In genomic region chr3:45571969-45572368, GRCh38 we compare ENCODE assay signal across 28 cellular contexts. TPM values are rescaled to one million over a fixed set of nuclear protein-coding genes. Genes with fewer than 3 reads are reported as not detected.
A peak's percentile ranks its signal among the peaks of the same experiment; 100 is the strongest.
DNase-seq lines count a peak whose midpoint lies in the region; ATAC-seq and TF ChIP-seq lines count a peak whose summit lies in the region.
"Had no signal": no experiment of that assay in that cellular context is flagged by ENCODE, and none has a peak within 500 bp of the region (broad histone marks: within the 10 kb centered on the region; RNA-seq: fewer than 3 reads in every experiment).

No MANE protein-coding gene starts in this region.

- no peak for DNase-seq in Right ventricle myocardium superior
- DNase-seq in Right ventricle myocardium inferior (ENCODE audit: missing footprints) = no peak
- DNase-seq in SW480 (ENCODE audit: low spot score) = peak; percentile 68
- DNase-seq in endodermal cell = no peak
- peak; percentile 10 for DNase-seq in sigmoid colon
- DNase-seq in ascending aorta (ENCODE audit: low spot score in 2 of 2) = no peak
- no peak for DNase-seq in osteocyte (ENCODE audit: extremely low spot score, unreplicated experiment)
- DNase-seq: activated CD4-positive, CD25-positive, alpha-beta regulatory T cell; activated CD8-positive, alpha-beta T cell treated with anti-CD3 and anti-CD28 coated beads for 36 hours; anterior cingulate cortex; CD8-positive, alpha-beta T cell; DMS 273 treated with DMSO at 0.1 percent for 48 hours; dorsolateral prefrontal cortex; H7; natural killer cell; NCI-H1417 treated with DMSO at 0.1 percent for 48 hours; NCI-H2081; NCI-H446; NCI-H82; retina; spleen; stimulated activated CD4-positive, alpha-beta T cell treated with anti-CD3 and anti-CD28 coated beads, Interleukin-2, amount 100 ng/mL, for 48 hours; upper lobe of right lung had no signal

- H3K9me3 Mint-ChIP-seq in endodermal cell = peaks cover 19% of the 10 kb centered on the region
- peaks cover 4% of the 10 kb centered on the region for H3K9me3 Mint-ChIP-seq in osteocyte (ENCODE audit: unreplicated experiment)
- H3K9me3 Mint-ChIP-seq: activated CD8-positive, alpha-beta T cell treated with anti-CD3 and anti-CD28 coated beads for 36 hours; CD8-positive, alpha-beta T cell; central memory CD8-positive, alpha-beta T cell; natural killer cell had no signal

- WGBS in endodermal cell (ENCODE audit: insufficient coverage in 1 of 2, insufficient read length in 1 of 2), 2 experiments = 88 to 91% methylated on average over 5 to 6 of the region's 6 CpGs
- WGBS in sigmoid colon, 2 donors = 57 to 72% methylated on average over 6 of the region's 6 CpGs

- TF ChIP-seq CTCF in endodermal cell (conservative IDR thresholded peaks at IDR 0.05) (no peak), sigmoid colon (IDR thresholded peaks at IDR 0.05) (no peak), ascending aorta (IDR thresholded peaks at IDR 0.05) (no peak), osteocyte (IDR thresholded peaks at IDR 0.05) (no peak)

- no peak overlapping the region for H3K4me3 Mint-ChIP-seq in endodermal cell
- no peak overlapping the region for H3K4me3 Mint-ChIP-seq in osteocyte (ENCODE audit: unreplicated experiment)
- H3K4me3 Mint-ChIP-seq: activated CD8-positive, alpha-beta T cell treated with anti-CD3 and anti-CD28 coated beads for 36 hours; activated naive CD8-positive, alpha-beta T cell; CD8-positive, alpha-beta T cell; central memory CD8-positive, alpha-beta T cell; natural killer cell had no signal

- H3K4me3 ChIP-seq in endodermal cell (ENCODE audit: low read length) = no peak overlapping the region
- H3K4me3 ChIP-seq in sigmoid colon = no peak overlapping the region
- H3K4me3 ChIP-seq in ascending aorta = no peak overlapping the region
- H3K4me3 ChIP-seq: dorsolateral prefrontal cortex, gastroesophageal sphincter, hepatocyte, spleen, upper lobe of right lung had no signal

- ATAC-seq in Right ventricle myocardium superior (ENCODE audit: poor library complexity) (peak; percentile 11), Right ventricle myocardium inferior (no peak), HG03354 (IDR thresholded peaks at IDR 0.05; ENCODE audit: poor library complexity, severe bottlenecking, unreplicated experiment) (no peak)
- ATAC-seq: activated CD8-positive, alpha-beta T cell treated with anti-CD3 and anti-CD28 coated beads for 36 hours; CD8-positive, alpha-beta T cell; gastroesophageal sphincter; natural killer cell; upper lobe of right lung had no signal

- H3K27ac Mint-ChIP-seq in endodermal cell = peak overlapping the region; percentile 14
- no peak overlapping the region for H3K27ac Mint-ChIP-seq in osteocyte (ENCODE audit: unreplicated experiment)
- H3K27ac Mint-ChIP-seq: activated CD8-positive, alpha-beta T cell treated with anti-CD3 and anti-CD28 coated beads for 36 hours; activated naive CD8-positive, alpha-beta T cell; CD8-positive, alpha-beta T cell; natural killer cell had no signal

- no peaks in the 10 kb centered on the region for H3K27me3 Mint-ChIP-seq in endodermal cell (ENCODE audit: insufficient read depth)
- H3K27me3 Mint-ChIP-seq in osteocyte (ENCODE audit: unreplicated experiment) = peaks cover 2% of the 10 kb centered on the region
- H3K27me3 Mint-ChIP-seq: activated CD8-positive, alpha-beta T cell treated with anti-CD3 and anti-CD28 coated beads for 36 hours had no signal

- peaks cover 20% of the 10 kb centered on the region for H3K9me3 ChIP-seq in endodermal cell (ENCODE audit: control insufficient read depth, low read length)
- no peaks in the 10 kb centered on the region for H3K9me3 ChIP-seq in sigmoid colon
- no peaks in the 10 kb centered on the region for H3K9me3 ChIP-seq in ascending aorta
- H3K9me3 ChIP-seq: gastroesophageal sphincter, spleen, upper lobe of right lung had no signal

- no peaks in the 10 kb centered on the region for H3K36me3 ChIP-seq in endodermal cell (ENCODE audit: control insufficient read depth, insufficient read depth, low read length)
- H3K36me3 ChIP-seq in sigmoid colon = no peaks in the 10 kb centered on the region
- no peaks in the 10 kb centered on the region for H3K36me3 ChIP-seq in ascending aorta
- H3K36me3 ChIP-seq: gastroesophageal sphincter, spleen, upper lobe of right lung had no signal

- H3K9ac ChIP-seq in endodermal cell (ENCODE audit: extremely low read depth, low read length, poor library complexity, severe bottlenecking) = no peak overlapping the region

- no peak for TF ChIP-seq EP300 in sigmoid colon (IDR thresholded peaks at IDR 0.05)

- H3K4me1 Mint-ChIP-seq in endodermal cell = peaks cover 36% of the 10 kb centered on the region
- H3K4me1 Mint-ChIP-seq in osteocyte (ENCODE audit: unreplicated experiment) = peaks cover 17% of the 10 kb centered on the region

- H3K27me3 ChIP-seq in endodermal cell (ENCODE audit: control insufficient read depth, insufficient read depth, low read length, poor library complexity, severe bottlenecking) (no peaks in the 10 kb centered on the region), sigmoid colon (no peaks in the 10 kb centered on the region), ascending aorta (no peaks in the 10 kb centered on the region)
- H3K27me3 ChIP-seq: gastroesophageal sphincter, hepatocyte, upper lobe of right lung had no signal

- TF ChIP-seq POLR2A in sigmoid colon (IDR thresholded peaks at IDR 0.05) = no peak

- H3K27ac ChIP-seq in endodermal cell (ENCODE audit: low read depth, low read length) = no peak overlapping the region
- H3K27ac ChIP-seq in sigmoid colon = no peak overlapping the region
- H3K27ac ChIP-seq in ascending aorta = no peak overlapping the region
- H3K27ac ChIP-seq: dorsolateral prefrontal cortex, gastroesophageal sphincter, hepatocyte, spleen, upper lobe of right lung had no signal

- intact Hi-C loops in Right ventricle myocardium superior (cut with DNase I) (no loop called here), Right ventricle myocardium inferior (cut with DNase I) (no loop called here), sigmoid colon (cut with DNase I) (no loop called here), ascending aorta (cut with DNase I) (no loop called here)

- H3K4me1 ChIP-seq in endodermal cell (ENCODE audit: control insufficient read depth, insufficient read depth, low read length) (peaks cover 9% of the 10 kb centered on the region), sigmoid colon (no peaks in the 10 kb centered on the region), ascending aorta (no peaks in the 10 kb centered on the region)
- H3K4me1 ChIP-seq: gastroesophageal sphincter had no signal

- H3K36me3 Mint-ChIP-seq in endodermal cell (ENCODE audit: low read depth) (peaks cover 5% of the 10 kb centered on the region), osteocyte (ENCODE audit: unreplicated experiment) (peaks cover 4% of the 10 kb centered on the region)
- H3K36me3 Mint-ChIP-seq: CD8-positive, alpha-beta T cell; natural killer cell had no signal

RNA-seq across cellular contexts. Expression of gene LIMD1, which starts 22.6 kb away (rescaled TPM):
- 31.9 TPM for total RNA-seq in Right ventricle myocardium superior
- 34.1 TPM for total RNA-seq in Right ventricle myocardium inferior
- total RNA-seq in endodermal cell = 10 to 100 TPM; 30.9 to 33.4 TPM
- polyA plus RNA-seq in endodermal cell (2013, experiment 1 of 2) = 16.5 TPM
- 12.0 TPM for polyA plus RNA-seq in endodermal cell (2013, experiment 2 of 2)
- total RNA-seq in sigmoid colon = 10 to 100 TPM; 12.2 to 19.9 (median 13.2) TPM
- 10 to 100 TPM in 1 of 3 donors, 1 to 10 TPM in 2; 3.0 to 13.2 (median 3.2) TPM for polyA plus RNA-seq in sigmoid colon
- 36.8 TPM for total RNA-seq in ascending aorta
- total RNA-seq in osteocyte = 28.3 and 33.8 TPM in 2 replicates

Comparison
In these comparisons a context has a peak if more than half of its experiments do, and no peak if none do; other contexts are left out.
1. DNase-seq: peak in SW480 (single experiment) and sigmoid colon (single experiment); none in Right ventricle myocardium superior (single experiment), Right ventricle myocardium inferior (single experiment), endodermal cell (single experiment), ascending aorta (0 of 2) and osteocyte (single experiment).